Comparison of ENCODE assay signal across 22 cellular contexts in the genomic region with DNA sequence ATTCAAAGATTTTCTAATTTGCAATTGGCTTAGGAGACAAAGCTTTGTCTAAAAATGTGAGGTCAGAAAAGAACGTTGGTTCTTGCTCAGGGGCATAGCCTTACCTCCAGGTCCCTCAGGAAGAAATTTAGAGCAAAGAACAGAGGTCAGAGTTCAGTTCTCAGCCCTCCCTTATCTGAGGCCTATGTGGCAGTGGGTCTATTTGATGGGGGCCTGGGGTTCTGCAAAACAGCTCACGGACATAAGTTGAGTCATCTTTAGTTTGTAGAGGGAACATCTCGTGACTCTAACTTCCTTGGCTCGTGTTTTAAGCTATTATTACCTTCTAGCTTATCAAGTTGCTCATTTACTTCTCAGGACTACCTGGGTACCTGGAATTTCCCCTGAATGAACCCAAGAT.
DNase-seq lines count a peak whose midpoint lies in the region; ATAC-seq, FAIRE-seq and TF ChIP-seq lines count a peak whose summit lies in the region.
"Had no signal": no experiment of that assay in that cellular context is flagged by ENCODE, and none has a peak within 500 bp of the region (broad histone marks: within the 10 kb centered on the region; RNA-seq: fewer than 3 reads in every experiment).

No MANE protein-coding gene starts in this region.

- H3K4me3 Mint-ChIP-seq in Caco-2 (ENCODE audit: unreplicated experiment) (no peak overlapping the region), Calu3 (ENCODE audit: low read depth, unreplicated experiment) (no peak overlapping the region), H9 (no peak overlapping the region)
- H3K4me3 Mint-ChIP-seq: CD8-positive, alpha-beta T cell; HFFc6 had no signal

- H2BK12ac ChIP-seq in H9 (ENCODE audit: insufficient read length, low read depth, low read length) = no peak overlapping the region

- no peak for TF ChIP-seq CTCF in Caco-2 (IDR thresholded peaks at IDR 0.05; ENCODE audit: insufficient read depth in 1 of 2, low read depth in 1 of 2, low read length in 1 of 2, severe bottlenecking in 1 of 2, unreplicated experiment in 1 of 2)
- no peak for TF ChIP-seq CTCF in PC-9 (conservative IDR thresholded peaks at IDR 0.05)
- TF ChIP-seq CTCF in keratinocyte (optimal IDR thresholded peaks at IDR 0.05 in 1 of 3, IDR thresholded peaks at IDR 0.05 in 1 of 3, conservative IDR thresholded peaks at IDR 0.05 in 1 of 3; ENCODE audit: extremely low read depth in 1 of 3, insufficient read depth in 2 of 3, low read length in 3 of 3) = no peak
- no peak for TF ChIP-seq CTCF in Calu3 (IDR thresholded peaks at IDR 0.05; ENCODE audit: unreplicated experiment)
- no peak for TF ChIP-seq CTCF in H9 (conservative IDR thresholded peaks at IDR 0.05)

- no peak overlapping the region for H2BK15ac ChIP-seq in H9 (ENCODE audit: low read depth, low read length)

- H3K36me3 Mint-ChIP-seq in Caco-2 (ENCODE audit: insufficient read depth, unreplicated experiment) = no peaks in the 10 kb centered on the region
- no peaks in the 10 kb centered on the region for H3K36me3 Mint-ChIP-seq in Calu3 (ENCODE audit: insufficient read depth, unreplicated experiment)
- H3K36me3 Mint-ChIP-seq in H9 (ENCODE audit: insufficient read depth in 1 of 3, low read depth in 3 of 3) = peaks cover 0 to 1% (median under 1%) of the 10 kb centered on the region in 3 experiments; a peak in 4 of 7 replicates
- H3K36me3 Mint-ChIP-seq: CD8-positive, alpha-beta T cell had no signal

- H2BK5ac ChIP-seq in H9 (ENCODE audit: insufficient read length, low read length) = no peak overlapping the region

- peak; percentile 49 to 74 for DNase-seq in Caco-2
- DNase-seq in PC-9 = no peak
- DNase-seq in epithelial cell of prostate (ENCODE audit: low read depth, low spot score) = no peak
- DNase-seq in keratinocyte (ENCODE audit: low read depth, low spot score) = no peak
- no peak for DNase-seq in Calu3
- DNase-seq in H9 = no peak
- DNase-seq in C1 segment of cervical spinal cord (lab: John Stamatoyannopoulos, UW) = no peak
- DNase-seq: 8988T; CD8-positive, alpha-beta T cell; HFFc6; IMR-90; KBM-7 had no signal

- no peak overlapping the region for H3K4ac ChIP-seq in H9 (ENCODE audit: low read depth, low read length)

- H3K9me3 ChIP-seq in Caco-2 = peaks cover 15% of the 10 kb centered on the region
- H3K9me3 ChIP-seq in PC-9 (ENCODE audit: insufficient read depth, low read depth) = 0 out of 2 replicates have a peak, but pooled peaks cover 4% of the 10 kb centered on the region
- no peaks in the 10 kb centered on the region for H3K9me3 ChIP-seq in keratinocyte (ENCODE audit: control insufficient read depth, low read depth, low read length)
- peaks cover 7% of the 10 kb centered on the region for H3K9me3 ChIP-seq in H9 (ENCODE audit: control insufficient read depth, low read depth, low read length)

- H3K27me3 Mint-ChIP-seq in Caco-2 (ENCODE audit: insufficient read depth, unreplicated experiment) (no peaks in the 10 kb centered on the region), Calu3 (ENCODE audit: unreplicated experiment) (no peaks in the 10 kb centered on the region), H9 (ENCODE audit: low read depth) (no peaks in the 10 kb centered on the region; the same call in 1 of the 2 replicates)

- peaks cover 3% of the 10 kb centered on the region for H3K9me1 ChIP-seq in keratinocyte (ENCODE audit: control insufficient read depth, extremely low read depth, insufficient read depth, low read length)

- no peak overlapping the region for H3K56ac ChIP-seq in H9 (ENCODE audit: insufficient read length, low read depth, low read length)

- peaks cover 37% of the 10 kb centered on the region for H3K4me1 Mint-ChIP-seq in Caco-2 (ENCODE audit: low read depth, unreplicated experiment)
- peaks cover 16% of the 10 kb centered on the region for H3K4me1 Mint-ChIP-seq in Calu3 (ENCODE audit: low read depth, unreplicated experiment)
- peaks cover 0 to 11% of the 10 kb centered on the region in 2 experiments; a peak in 2 of 4 replicates for H3K4me1 Mint-ChIP-seq in H9

- intact Hi-C loops in Caco-2 (cut with micrococcal nuclease; ENCODE audit: unreplicated experiment) = no loop called here
- intact Hi-C loops in PC-9 (cut with micrococcal nuclease; ENCODE audit: unreplicated experiment) = loop anchor here (5.0 kb wide), 1 partner anchor 91 kb away; a partner anchor contains a TSS
- intact Hi-C loops in Calu3 (cut with micrococcal nuclease; ENCODE audit: unreplicated experiment) = no loop called here

- CTCF ChIA-PET in Caco-2 (lab: Charles Lee) = interaction anchor here (2.6 kb wide), 1 partner anchor 54 kb away, joined by 10 read pairs; no protein-coding TSS in a partner anchor
- CTCF ChIA-PET in PC-9 (lab: Charles Lee) = no interaction called here
- CTCF ChIA-PET in Calu3 (lab: Charles Lee) = no interaction called here

- POLR2A ChIA-PET in Caco-2 (lab: Charles Lee) = interaction anchor here (1.2 kb wide), 1 partner anchor 12 kb away, joined by 3 read pairs; no protein-coding TSS in a partner anchor
- POLR2A ChIA-PET in PC-9 (lab: Charles Lee; ENCODE audit: unreplicated experiment) = no interaction called here

- H3F3A ChIP-seq in PC-9 (ENCODE audit: insufficient read depth, low read depth) = peaks cover 17% of the 10 kb centered on the region; the same call in 1 of the 2 replicates

- H3K27me3 ChIP-seq in Caco-2 (replicated peaks; ENCODE audit: control insufficient read depth, insufficient read depth, low read length) (no peaks in the 10 kb centered on the region), PC-9 (ENCODE audit: insufficient read depth, low read depth) (no peaks in the 10 kb centered on the region), keratinocyte (ENCODE audit: control insufficient read depth, extremely low read depth, insufficient read depth, low read length) (no peaks in the 10 kb centered on the region), H9 (ENCODE audit: insufficient read depth, low read length) (no peaks in the 10 kb centered on the region)
- H3K27me3 ChIP-seq: BLaER1 had no signal

- FAIRE-seq in keratinocyte (lab: Jason Lieb, UNC) = peak; percentile 73
- FAIRE-seq: D721Med, G401.6, GM12892, GM18507, H54, HTR-8/SVneo had no signal

- H3K4me2 ChIP-seq in PC-9 (peak overlapping the region; percentile 73; the same call in 1 of the 2 replicates), keratinocyte (ENCODE audit: control insufficient read depth, extremely low read depth, insufficient read depth, low read depth, low read length) (peak overlapping the region; percentile 78), H9 (ENCODE audit: insufficient read depth, insufficient read length, low read length) (no peak overlapping the region)
- H3K4me2 ChIP-seq: BLaER1 had no signal

- H3K4me3 ChIP-seq in Caco-2 (ENCODE audit: low read depth, low read length) (no peak overlapping the region), PC-9 (no peak overlapping the region), keratinocyte (ENCODE audit: control insufficient read depth in 2 of 3, extremely low read depth in 1 of 3, insufficient read depth in 2 of 3, low read depth in 1 of 3, low read length in 3 of 3) (no peak overlapping the region)
- H3K4me3 ChIP-seq: BLaER1 had no signal

- H3T11ph ChIP-seq in H9 (ENCODE audit: low read length) = no peak overlapping the region

- no peak for ATAC-seq in GM21529 (IDR thresholded peaks at IDR 0.05; ENCODE audit: unreplicated experiment)
- ATAC-seq: CD8-positive, alpha-beta T cell; HCT116 had no signal

- H3K27ac Mint-ChIP-seq in Caco-2 (ENCODE audit: unreplicated experiment) = peak overlapping the region; percentile 28
- no peak overlapping the region for H3K27ac Mint-ChIP-seq in Calu3 (ENCODE audit: unreplicated experiment)
- no peak overlapping the region for H3K27ac Mint-ChIP-seq in H9
- H3K27ac Mint-ChIP-seq: CD8-positive, alpha-beta T cell; HFFc6 had no signal

- H3K9ac ChIP-seq in keratinocyte (ENCODE audit: control insufficient read depth, extremely low read depth, insufficient read depth, low read length) (no peak overlapping the region), H9 (ENCODE audit: extremely low read depth, insufficient read length, low read length) (no peak overlapping the region)
- H3K9ac ChIP-seq: BLaER1 had no signal

- no peak overlapping the region for H3K14ac ChIP-seq in H9 (ENCODE audit: insufficient read depth, low read length)

- H4K20me1 ChIP-seq in PC-9 (ENCODE audit: insufficient read depth) = no peaks in the 10 kb centered on the region
- no peaks in the 10 kb centered on the region for H4K20me1 ChIP-seq in keratinocyte (ENCODE audit: control insufficient read depth, extremely low read depth, insufficient read depth, low read length)
- no peaks in the 10 kb centered on the region for H4K20me1 ChIP-seq in H9 (ENCODE audit: control insufficient read depth, insufficient read depth, insufficient read length)
- H4K20me1 ChIP-seq: BLaER1 had no signal

- H2BK120ac ChIP-seq in H9 (ENCODE audit: low read depth, low read length, poor library complexity, severe bottlenecking) = no peak overlapping the region

- H4K91ac ChIP-seq in H9 (ENCODE audit: insufficient read length, low read depth, low read length) = no peak overlapping the region

- no peak overlapping the region for H2AK5ac ChIP-seq in H9 (ENCODE audit: insufficient read length, low read length)

- H3K36me3 ChIP-seq in Caco-2 (ENCODE audit: control insufficient read depth, insufficient read depth, low read length) = no peaks in the 10 kb centered on the region
- no peaks in the 10 kb centered on the region for H3K36me3 ChIP-seq in PC-9 (ENCODE audit: low read depth)
- H3K36me3 ChIP-seq in keratinocyte (ENCODE audit: control insufficient read depth in 2 of 2, extremely low read depth in 1 of 2, insufficient read depth in 2 of 2, low read length in 2 of 2) = no peaks in the 10 kb centered on the region
- H3K36me3 ChIP-seq: BLaER1 had no signal

- H3K23me2 ChIP-seq in H9 (ENCODE audit: insufficient read length, low read depth, low read length, poor library complexity, severe bottlenecking) = no peaks in the 10 kb centered on the region

- peaks cover 47% of the 10 kb centered on the region for H3K4me1 ChIP-seq in Caco-2
- H3K4me1 ChIP-seq in PC-9 (replicated peaks; ENCODE audit: insufficient read depth) = peaks cover 48% of the 10 kb centered on the region
- H3K4me1 ChIP-seq in keratinocyte (ENCODE audit: control insufficient read depth, extremely low read depth, insufficient read depth, low read length) = peaks cover 68% of the 10 kb centered on the region
- H3K4me1 ChIP-seq in H9 (ENCODE audit: insufficient read depth, low read length) = no peaks in the 10 kb centered on the region
- H3K4me1 ChIP-seq: BLaER1 had no signal

- no CpG with 5 or more reads among the region's 4 CpGs for WGBS in H9 (ENCODE audit: extremely low coverage, insufficient read length, low lambda C conversion rate)

- no peaks in the 10 kb centered on the region for H3K79me2 ChIP-seq in PC-9 (ENCODE audit: low read depth)
- H3K79me2 ChIP-seq in keratinocyte (ENCODE audit: control insufficient read depth, insufficient read depth, low read length) = no peaks in the 10 kb centered on the region
- H3K79me2 ChIP-seq in H9 (ENCODE audit: insufficient read depth, low read length) = no peaks in the 10 kb centered on the region

- no peak overlapping the region for H3K23ac ChIP-seq in H9 (ENCODE audit: insufficient read length, low read depth, low read length)

- peaks cover 22% of the 10 kb centered on the region for H3K9me3 Mint-ChIP-seq in Caco-2 (ENCODE audit: unreplicated experiment)
- H3K9me3 Mint-ChIP-seq in Calu3 (ENCODE audit: low read depth, unreplicated experiment) = no peaks in the 10 kb centered on the region
- no peaks in the 10 kb centered on the region for H3K9me3 Mint-ChIP-seq in H9
- H3K9me3 Mint-ChIP-seq: CD8-positive, alpha-beta T cell; HFFc6 had no signal

- H4K5ac ChIP-seq in H9 (ENCODE audit: insufficient read length, low read depth, low read length) = no peak overlapping the region

- H2AFZ ChIP-seq in PC-9 = no peak overlapping the region
- no peak overlapping the region for H2AFZ ChIP-seq in keratinocyte (ENCODE audit: control insufficient read depth, low read length)
- no peak overlapping the region for H2AFZ ChIP-seq in H9 (ENCODE audit: low read length)

- dilution Hi-C loops in keratinocyte (cut with MboI; ENCODE audit: extremely low pct_ligation_motif_present, low sequenced_read_pairs) = no loop called here

- H3K18ac ChIP-seq in H9 (ENCODE audit: insufficient read length, low read depth, low read length) = no peak overlapping the region

- no peaks in the 10 kb centered on the region for H3K79me1 ChIP-seq in H9 (ENCODE audit: insufficient read depth, low read depth, low read length, poor library complexity, severe bottlenecking)

- no peak overlapping the region for H2BK20ac ChIP-seq in H9 (ENCODE audit: low read depth, low read length, poor library complexity, severe bottlenecking)

- no peaks in the 10 kb centered on the region for H3K9me2 ChIP-seq in PC-9 (ENCODE audit: insufficient read depth)

- H3K27ac ChIP-seq in PC-9 = peak overlapping the region; percentile 76
- peak overlapping the region; percentile 81 for H3K27ac ChIP-seq in epithelial cell of prostate
- peak overlapping the region; percentile 82 for H3K27ac ChIP-seq in keratinocyte (ENCODE audit: control insufficient read depth, insufficient read depth, low read length)
- H3K27ac ChIP-seq in H9 (ENCODE audit: insufficient read length, low read depth, low read length) = no peak overlapping the region
- H3K27ac ChIP-seq: BLaER1, HL-60 had no signal

- no peak overlapping the region for H4K8ac ChIP-seq in H9 (replicated peaks; ENCODE audit: insufficient read length, low read depth, low read length)

- BruUV-seq in Caco-2 (replicated peaks; lab: Mats Ljungman, UMichigan) (no TSS peak), PC-9 (replicated peaks; lab: Mats Ljungman, UMichigan) (no TSS peak), Calu3 (replicated peaks; lab: Mats Ljungman, UMichigan) (no TSS peak)

Comparison
In these comparisons a context has a peak if more than half of its experiments do, and no peak if none do; other contexts are left out.
1. DNase-seq: peak in Caco-2 (2 of 2); none in PC-9 (0 of 2), epithelial cell of prostate (single experiment), keratinocyte (single experiment), Calu3 (single experiment), H9 (single experiment) and C1 segment of cervical spinal cord (0 of 14).